ENCODE assay signal across 29 cellular contexts in genomic region chr3:124657138-124657537, GRCh38.
"Had no signal": no experiment of that assay in that cellular context is flagged by ENCODE, and none has a peak within 500 bp of the region (broad histone marks: within the 10 kb centered on the region; RNA-seq: fewer than 3 reads in every experiment).

No MANE protein-coding gene starts in this region.

- H3K27me3 Mint-ChIP-seq: activated CD4-positive, alpha-beta memory T cell treated with anti-CD3 and anti-CD28 coated beads for 36 hours had no signal

- H3K4me3 Mint-ChIP-seq: activated CD4-positive, alpha-beta memory T cell treated with anti-CD3 and anti-CD28 coated beads for 36 hours; activated CD4-positive, alpha-beta T cell treated with anti-CD3 and anti-CD28 coated beads for 36 hours; activated naive CD8-positive, alpha-beta T cell treated with anti-CD3 and anti-CD28 coated beads for 36 hours; activated T-cell treated with anti-CD3 and anti-CD28 coated beads, Interleukin-2, amount 50 U/mL, for 4 hours; T-helper 1 cell treated with Interleukin-12 subunit alpha and Interleukin-12 subunit beta and Interleukin-4 antibody, amounts not matched to agents 30 μg/mL and 1 μg/mL, for 36 hours; T-helper 2 cell treated with Interferon-gamma antibody and Interleukin-4, amounts not matched to agents 5 μg/mL and 100 μg/mL, for 36 hours; WTC11 had no signal

- H3K27ac Mint-ChIP-seq: activated CD4-positive, alpha-beta memory T cell treated with anti-CD3 and anti-CD28 coated beads for 36 hours; activated CD4-positive, alpha-beta T cell treated with anti-CD3 and anti-CD28 coated beads for 36 hours; activated naive CD8-positive, alpha-beta T cell treated with anti-CD3 and anti-CD28 coated beads for 36 hours; T-helper 1 cell treated with Interleukin-12 subunit alpha and Interleukin-12 subunit beta and Interleukin-4 antibody, amounts not matched to agents 30 μg/mL and 1 μg/mL, for 36 hours; T-helper 2 cell treated with Interferon-gamma antibody and Interleukin-4, amounts not matched to agents 5 μg/mL and 100 μg/mL, for 36 hours; WTC11 had no signal

- ATAC-seq: activated CD4-positive, alpha-beta T cell treated with anti-CD3 and anti-CD28 coated beads for 36 hours; activated CD4-positive, CD25-positive, alpha-beta regulatory T cell treated with anti-CD3 and anti-CD28 coated beads, Interleukin-2, amount 50 U/mL, for 24 hours; activated T-cell treated with anti-CD3 and anti-CD28 coated beads, Interleukin-2, amount 50 U/mL, for 4 hours; Panc1; WTC11 had no signal

- H3K9me3 Mint-ChIP-seq: activated CD4-positive, alpha-beta memory T cell treated with anti-CD3 and anti-CD28 coated beads for 36 hours; activated naive CD8-positive, alpha-beta T cell treated with anti-CD3 and anti-CD28 coated beads for 36 hours; activated T-cell treated with anti-CD3 and anti-CD28 coated beads, Interleukin-2, amount 50 U/mL, for 4 hours; T-helper 1 cell treated with Interleukin-12 subunit alpha and Interleukin-12 subunit beta and Interleukin-4 antibody, amounts not matched to agents 30 μg/mL and 1 μg/mL, for 36 hours; T-helper 2 cell treated with Interferon-gamma antibody and Interleukin-4, amounts not matched to agents 5 μg/mL and 100 μg/mL, for 36 hours; WTC11 had no signal

- H3K4me1 Mint-ChIP-seq: WTC11 had no signal

- DNase-seq: activated CD4-positive, alpha-beta memory T cell treated with anti-CD3 and anti-CD28 coated beads for 36 hours; activated CD4-positive, alpha-beta T cell treated with anti-CD3 and anti-CD28 coated beads for 36 hours; activated CD4-positive, alpha-beta T cell treated with anti-CD3 and anti-CD28 coated beads, Interleukin-2, amount 50 U/mL, for 1 hour; activated effector memory CD4-positive, alpha-beta T cell treated with Interleukin-2 at 50 U/mL for 16 hours; activated naive CD4-positive, alpha-beta T cell treated with anti-CD3 and anti-CD28 coated beads, Interleukin-2, amount 50 U/mL, for 16 hours; activated naive CD8-positive, alpha-beta T cell treated with anti-CD3 and anti-CD28 coated beads for 36 hours; activated T-cell treated with anti-CD3 and anti-CD28 coated beads, Interleukin-2, amount 50 U/mL, for 4 hours; amniotic stem cell; aorta; brain microvascular endothelial cell; central memory CD4-positive, alpha-beta T cell; Kasumi-1; KG1; MG63; NCI-H1092; NCI-H1436 treated with DMSO at 0.1 percent for 48 hours; NCI-H1694 treated with DMSO at 0.1 percent for 48 hours; NCI-H2029; NCI-H510A; NCI-H526; NCI-H748 treated with DMSO at 0.1 percent for 48 hours; OCI-M1; SHP77; SJCRH30 had no signal
